Comparison of ENCODE assay signal across 18 cellular contexts in the genomic region with DNA sequence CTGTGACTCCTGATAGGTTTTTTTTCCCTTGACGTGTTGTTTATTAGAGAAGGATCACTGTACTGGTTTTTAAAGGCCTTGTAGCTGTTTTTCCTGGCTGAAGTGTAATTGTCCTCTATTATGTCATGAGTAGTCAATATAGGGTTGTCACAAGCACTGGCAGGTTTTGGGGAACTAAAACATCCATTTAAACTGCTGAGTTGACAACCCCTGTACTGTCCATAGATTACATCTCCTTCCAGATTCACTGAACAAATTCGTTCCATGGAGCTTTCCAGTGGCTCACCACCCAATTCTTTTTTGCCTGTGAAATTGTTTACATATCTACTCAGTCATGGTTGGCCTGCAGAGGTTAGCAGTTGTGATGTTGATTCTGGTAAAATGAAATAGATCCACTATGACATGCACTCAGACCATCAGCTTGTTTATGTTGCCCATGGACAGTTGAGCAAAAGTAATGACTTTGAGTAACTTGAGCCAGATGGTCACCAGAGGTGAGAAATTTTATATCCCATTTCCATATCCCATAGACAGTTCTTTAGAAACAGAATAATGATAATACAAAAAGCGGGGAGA.
"Had no signal": no experiment of that assay in that cellular context is flagged by ENCODE, and none has a peak within 500 bp of the region (broad histone marks: within the 10 kb centered on the region; RNA-seq: fewer than 3 reads in every experiment).

No MANE protein-coding gene starts in this region.

- H3K4me2 ChIP-seq: hepatocyte had no signal

- H3K9me3 Mint-ChIP-seq: activated naive CD4-positive, alpha-beta T cell treated with anti-CD3 and anti-CD28 coated beads, Interleukin-2, amount 50 U/mL, for 72 hours; nephron progenitor cell had no signal

- DNase-seq: activated CD4-positive, alpha-beta T cell treated with anti-CD3 and anti-CD28 coated beads for 36 hours; activated CD4-positive, alpha-beta T cell treated with anti-CD3 and anti-CD28 coated beads, Interleukin-2, amount 50 U/mL, for 48 hours; activated gamma-delta T cell treated with Interleukin-2 at 50 U/mL for 16 hours; cerebellar nuclear complex; cortex of kidney; effector CD4-positive, alpha-beta T cell; foreskin fibroblast; midbrain; nephron progenitor cell; nucleus accumbens; posterior cingulate gyrus; stimulated activated CD8-positive, alpha-beta memory T cell treated with anti-CD3 and anti-CD28 coated beads, Interleukin-4, amount 100 ng/mL, for 48 hours; stimulated activated naive CD4-positive, alpha-beta T cell; tibial artery had no signal

- H3K27me3 ChIP-seq: hepatocyte, tibial artery had no signal

- H3K4me1 ChIP-seq: tibial artery had no signal

- H3K27ac Mint-ChIP-seq: activated CD4-positive, alpha-beta T cell treated with anti-CD3 and anti-CD28 coated beads for 36 hours had no signal

- H2AFZ ChIP-seq: hepatocyte had no signal

- ATAC-seq: activated CD4-positive, alpha-beta T cell treated with anti-CD3 and anti-CD28 coated beads for 36 hours; activated naive CD4-positive, alpha-beta T cell treated with anti-CD3 and anti-CD28 coated beads, Interleukin-2, amount 50 U/mL, for 72 hours; left lobe of liver had no signal

- H3K4me3 ChIP-seq: hepatocyte, lung, tibial artery had no signal

- H3K27ac ChIP-seq: hepatocyte, tibial artery had no signal

- H3K27me3 Mint-ChIP-seq: activated CD4-positive, alpha-beta T cell treated with anti-CD3 and anti-CD28 coated beads for 36 hours had no signal

- H3K4me3 Mint-ChIP-seq: activated CD4-positive, alpha-beta T cell treated with anti-CD3 and anti-CD28 coated beads for 36 hours; nephron progenitor cell had no signal

- H3K9me3 ChIP-seq: tibial artery had no signal
